20 cellular contexts compared by ENCODE assay signal in the genomic region with DNA sequence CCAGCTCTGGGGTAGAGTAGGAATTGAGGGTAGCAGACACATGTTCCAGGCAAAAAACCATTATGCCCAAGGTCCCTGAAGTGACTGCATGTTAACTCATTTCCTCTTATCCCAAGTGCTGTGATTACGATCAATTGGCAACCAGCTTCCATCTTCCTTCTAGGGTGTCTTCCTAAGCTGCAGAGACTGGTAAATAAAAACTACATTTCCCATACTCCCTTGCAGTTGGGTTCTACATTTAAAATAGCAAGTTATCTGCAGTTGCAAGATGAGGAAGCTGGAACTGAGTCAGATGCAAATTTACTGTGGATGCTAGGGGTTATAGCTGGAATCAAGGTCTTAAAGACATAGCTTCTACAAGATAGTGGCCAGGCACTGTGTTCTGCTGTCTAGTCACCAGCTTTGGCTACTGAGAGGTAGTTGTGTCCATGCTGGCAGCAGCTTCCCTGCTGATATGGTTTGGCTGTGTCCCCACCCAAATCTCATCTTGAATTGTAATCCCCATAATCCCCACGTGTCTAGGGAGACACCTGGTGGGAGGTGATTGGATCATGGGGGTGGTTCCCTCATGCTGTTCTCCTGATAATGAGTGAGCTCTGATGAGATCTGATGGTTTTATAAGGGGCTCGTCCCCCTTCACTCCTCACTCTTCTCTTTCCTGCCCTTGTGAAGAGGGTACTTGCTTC. TPM values are rescaled to one million over a fixed set of nuclear protein-coding genes. Genes with fewer than 3 reads are reported as not detected.
DNase-seq lines count a peak whose midpoint lies in the region; ATAC-seq, FAIRE-seq and TF ChIP-seq lines count a peak whose summit lies in the region.
"Had no signal": no experiment of that assay in that cellular context is flagged by ENCODE, and none has a peak within 500 bp of the region (broad histone marks: within the 10 kb centered on the region; RNA-seq: fewer than 3 reads in every experiment).

No MANE protein-coding gene starts in this region.

- H3K4me1 Mint-ChIP-seq in nephron progenitor cell = no peaks in the 10 kb centered on the region
- H3K4me1 Mint-ChIP-seq: activated naive CD4-positive, alpha-beta T cell treated with anti-CD3 and anti-CD28 coated beads, Interleukin-2, amount 10 ng/mL, durations not matched to agents 7 days and 5 days; CD14-positive monocyte; central memory CD8-positive, alpha-beta T cell; stimulated activated effector memory CD8-positive, alpha-beta T cell treated with anti-CD3 and anti-CD28 coated beads, Interleukin-12 subunit alpha, Interleukin-12 subunit beta, amount 100 ng/mL, for 72 hours had no signal

- CTCF ChIA-PET in PC-3 (lab: Charles Lee) = no interaction called here

- no peak overlapping the region for H3K9ac ChIP-seq in PC-3 (ENCODE audit: low read length)

- no peak overlapping the region for H3K27ac ChIP-seq in PC-3 (ENCODE audit: low read length)

- peaks cover 2% of the 10 kb centered on the region for H3K27me3 Mint-ChIP-seq in nephron progenitor cell (ENCODE audit: low read depth, poor library complexity)
- H3K27me3 Mint-ChIP-seq: activated naive CD4-positive, alpha-beta T cell treated with anti-CD3 and anti-CD28 coated beads, Interleukin-2, amount 10 ng/mL, durations not matched to agents 7 days and 5 days; central memory CD8-positive, alpha-beta T cell; IgD-negative memory B cell had no signal

- H3K9me3 ChIP-seq in PC-3 (ENCODE audit: low read length) = no peaks in the 10 kb centered on the region

- H3K9me2 ChIP-seq in PC-3 (replicated peaks; ENCODE audit: low read length) = no peaks in the 10 kb centered on the region

- FAIRE-seq in bronchial epithelial cell (lab: Jason Lieb, UNC) = no peak
- FAIRE-seq: GM12892 had no signal

- H3K9me3 Mint-ChIP-seq in nephron progenitor cell = no peaks in the 10 kb centered on the region
- H3K9me3 Mint-ChIP-seq: activated naive CD4-positive, alpha-beta T cell treated with anti-CD3 and anti-CD28 coated beads, Interleukin-2, amount 10 ng/mL, durations not matched to agents 7 days and 5 days; central memory CD8-positive, alpha-beta T cell; IgD-negative memory B cell; stimulated activated effector memory CD8-positive, alpha-beta T cell treated with anti-CD3 and anti-CD28 coated beads, Interleukin-12 subunit alpha, Interleukin-12 subunit beta, amount 100 ng/mL, for 72 hours had no signal

- no peak overlapping the region for H2AFZ ChIP-seq in PC-3 (ENCODE audit: low read length)

- no peaks in the 10 kb centered on the region for H3K36me3 ChIP-seq in PC-3 (ENCODE audit: low read depth, low read length)
- H3K36me3 ChIP-seq in bronchial epithelial cell (ENCODE audit: control insufficient read depth, insufficient read depth, low read length) = no peaks in the 10 kb centered on the region
- H3K36me3 ChIP-seq in H7 (replicated peaks; ENCODE audit: control insufficient read depth, insufficient read depth, low read length) = no peaks in the 10 kb centered on the region

- no peaks in the 10 kb centered on the region for H4K20me1 ChIP-seq in PC-3 (ENCODE audit: low read length)

- peak overlapping the region; percentile 47 for H3K27ac Mint-ChIP-seq in nephron progenitor cell
- H3K27ac Mint-ChIP-seq: activated naive CD4-positive, alpha-beta T cell treated with anti-CD3 and anti-CD28 coated beads, Interleukin-2, amount 10 ng/mL, durations not matched to agents 7 days and 5 days; CD14-positive monocyte; IgD-negative memory B cell; stimulated activated effector memory CD8-positive, alpha-beta T cell treated with anti-CD3 and anti-CD28 coated beads, Interleukin-12 subunit alpha, Interleukin-12 subunit beta, amount 100 ng/mL, for 72 hours had no signal

- H3F3A ChIP-seq in PC-3 (ENCODE audit: low read length, unreplicated experiment) = peaks cover 7% of the 10 kb centered on the region

- no peaks in the 10 kb centered on the region for H3K36me3 Mint-ChIP-seq in nephron progenitor cell (ENCODE audit: low read depth)
- H3K36me3 Mint-ChIP-seq: activated naive CD4-positive, alpha-beta T cell treated with anti-CD3 and anti-CD28 coated beads, Interleukin-2, amount 10 ng/mL, durations not matched to agents 7 days and 5 days; IgD-negative memory B cell; stimulated activated effector memory CD8-positive, alpha-beta T cell treated with anti-CD3 and anti-CD28 coated beads, Interleukin-12 subunit alpha, Interleukin-12 subunit beta, amount 100 ng/mL, for 72 hours had no signal

- peak; percentile 44 for ATAC-seq in HG02610 (IDR thresholded peaks at IDR 0.05; ENCODE audit: unreplicated experiment)
- ATAC-seq in PC-3 = no peak
- ATAC-seq: right cardiac atrium; stimulated activated effector memory CD8-positive, alpha-beta T cell treated with anti-CD3 and anti-CD28 coated beads, Interleukin-12 subunit alpha, Interleukin-12 subunit beta, amount 100 ng/mL, for 72 hours had no signal

- H3K4me3 ChIP-seq in PC-3 (ENCODE audit: low read length) = no peak overlapping the region
- no peak overlapping the region for H3K4me3 ChIP-seq in bronchial epithelial cell (ENCODE audit: low read depth, low read length)
- no peak overlapping the region for H3K4me3 ChIP-seq in H7 (ENCODE audit: insufficient read depth, low read depth, low read length)

- intact Hi-C loops in PC-3 (cut with micrococcal nuclease) = no loop called here

- peaks cover 32% of the 10 kb centered on the region for H3K4me1 ChIP-seq in PC-3 (ENCODE audit: insufficient read depth, low read length)

- no peak overlapping the region for H3K4me2 ChIP-seq in PC-3 (ENCODE audit: low read length)

- peak; percentile 34 for DNase-seq in PC-3
- peak; percentile 54 for DNase-seq in bronchial epithelial cell (ENCODE audit: low read depth)
- DNase-seq in nephron progenitor cell = no peak
- DNase-seq in D341Med (ENCODE audit: low spot score) = no peak
- DNase-seq in H7 = no peak
- DNase-seq in stimulated activated naive CD4-positive, alpha-beta T cell (lab: John Stamatoyannopoulos, UW) = no peak
- DNase-seq: activated CD8-positive, alpha-beta memory T cell treated with anti-CD3 and anti-CD28 coated beads, Interleukin-2, amount 50 U/mL, for 4 hours; activated naive CD4-positive, alpha-beta T cell treated with anti-CD3 and anti-CD28 coated beads, Interleukin-2, amount 10 ng/mL, durations not matched to agents 7 days and 5 days; DND-41; NCI-H187 treated with DMSO at 0.1 percent for 48 hours; NCI-H748 treated with DMSO at 0.1 percent for 48 hours; right cardiac atrium; SHP77; stimulated activated CD4-positive, alpha-beta T cell treated with anti-CD3 and anti-CD28 coated beads, Interleukin-4, amount 100 ng/mL, for 4 hours had no signal

- H3K79me2 ChIP-seq in PC-3 (ENCODE audit: low read length) = no peaks in the 10 kb centered on the region

- POLR2A ChIA-PET in PC-3 (lab: Charles Lee; ENCODE audit: unreplicated experiment) = interaction anchor here (0.5 kb wide), 1 partner anchor 989 kb away, joined by 3 read pairs; no protein-coding TSS in a partner anchor

- TF ChIP-seq CTCF in PC-3 (conservative IDR thresholded peaks at IDR 0.05; ENCODE audit: low read depth, low read length) = no peak
- no peak for TF ChIP-seq CTCF in bronchial epithelial cell (IDR thresholded peaks at IDR 0.05; ENCODE audit: insufficient read depth, low read length, severe bottlenecking)
- TF ChIP-seq CTCF in nephron progenitor cell (IDR thresholded peaks at IDR 0.05) = no peak

- no peak overlapping the region for H3K4me3 Mint-ChIP-seq in nephron progenitor cell
- H3K4me3 Mint-ChIP-seq: activated naive CD4-positive, alpha-beta T cell treated with anti-CD3 and anti-CD28 coated beads, Interleukin-2, amount 10 ng/mL, durations not matched to agents 7 days and 5 days; CD14-positive monocyte; central memory CD8-positive, alpha-beta T cell; IgD-negative memory B cell; stimulated activated effector memory CD8-positive, alpha-beta T cell treated with anti-CD3 and anti-CD28 coated beads, Interleukin-12 subunit alpha, Interleukin-12 subunit beta, amount 100 ng/mL, for 72 hours had no signal

- no peaks in the 10 kb centered on the region for H3K27me3 ChIP-seq in PC-3 (ENCODE audit: low read length)
- H3K27me3 ChIP-seq in bronchial epithelial cell (ENCODE audit: control insufficient read depth, insufficient read depth, low read length) = no peaks in the 10 kb centered on the region
- H3K27me3 ChIP-seq in H7 (ENCODE audit: control insufficient read depth, insufficient read depth, low read length) = no peaks in the 10 kb centered on the region

- BruUV-seq in PC-3 (replicated peaks; lab: Mats Ljungman, UMichigan) = no TSS peak

RNA-seq across cellular contexts. Expression of gene FBN1, which starts 51.3 kb away (rescaled TPM):
- total RNA-seq in PC-3 (2014; rRNA removed) = 6.7 and 7.4 TPM in 2 replicates
- total RNA-seq in bronchial epithelial cell = 0.90 and 6.3 TPM in 2 replicates
- total RNA-seq in H7 (2014; rRNA removed; shearing (Covaris generic)) = 3.9 and 5.5 TPM in 2 replicates

Comparison
In these comparisons a context has a peak if more than half of its experiments do, and no peak if none do; other contexts are left out.
1. DNase-seq: peak in PC-3 (single experiment) and bronchial epithelial cell (single experiment); none in nephron progenitor cell (single experiment), D341Med (single experiment), H7 (single experiment) and stimulated activated naive CD4-positive, alpha-beta T cell (0 of 6).